In genomic region chr9:78400496-78400895, GRCh38 we compare ENCODE assay signal across 7 cellular contexts.
"Had no signal": no experiment of that assay in that cellular context is flagged by ENCODE, and none has a peak within 500 bp of the region (broad histone marks: within the 10 kb centered on the region; RNA-seq: fewer than 3 reads in every experiment).

No MANE protein-coding gene starts in this region.

- H3K27ac ChIP-seq: GM23248, HL-60 had no signal

- DNase-seq: GM23248, GOT3, H9, HCEC 1CT, KG1 had no signal

- H3K4me3 ChIP-seq: GM23248 had no signal

- FAIRE-seq: H54 had no signal

- H3K9ac ChIP-seq: GM23248 had no signal

- H2AFZ ChIP-seq: GM23248 had no signal
